In genomic region chr1:59046134-59046533, GRCh38 we compare ENCODE assay signal across 13 cellular contexts.
DNase-seq lines count a peak whose midpoint lies in the region; ATAC-seq lines count a peak whose summit lies in the region.
"Had no signal": no experiment of that assay in that cellular context is flagged by ENCODE, and none has a peak within 500 bp of the region (broad histone marks: within the 10 kb centered on the region; RNA-seq: fewer than 3 reads in every experiment).

No MANE protein-coding gene starts in this region.

- no peaks in the 10 kb centered on the region for H3K27me3 ChIP-seq in Karpas-422 (ENCODE audit: low read length)

- no peak overlapping the region for H3K4me2 ChIP-seq in Karpas-422 (ENCODE audit: low read depth, low read length, poor library complexity, severe bottlenecking)

- no peaks in the 10 kb centered on the region for H3K36me3 ChIP-seq in Karpas-422 (ENCODE audit: insufficient read depth, low read length)

- ATAC-seq in HG02973 (IDR thresholded peaks at IDR 0.05; ENCODE audit: unreplicated experiment): peak; percentile 9
- ATAC-seq in activated T-helper 17 cell treated with anti-CD3 and anti-CD28 coated beads, Interleukin-2, amount 50 U/mL, for 72 hours (replicated peaks): no peak

- no peaks in the 10 kb centered on the region for H3K79me2 ChIP-seq in Karpas-422 (ENCODE audit: low read length)

- no peak overlapping the region for H3K4me3 ChIP-seq in Karpas-422 (ENCODE audit: low read length)
- H3K4me3 ChIP-seq: mucosa of descending colon, skin epidermis had no signal

- H3K36me3 Mint-ChIP-seq in activated CD4-positive, alpha-beta T cell treated with anti-CD3 and anti-CD28 coated beads, Interleukin-2, amount 10 ng/mL, durations not matched to agents 7 days and 5 days (ENCODE audit: low read depth): peaks cover 14% of the 10 kb centered on the region
- no peaks in the 10 kb centered on the region for H3K36me3 Mint-ChIP-seq in activated T-helper 17 cell treated with anti-CD3 and anti-CD28 coated beads, Interleukin-2, amount 50 U/mL, for 72 hours (ENCODE audit: low read depth)

- no peaks in the 10 kb centered on the region for H3K27me3 Mint-ChIP-seq in activated CD4-positive, alpha-beta T cell treated with anti-CD3 and anti-CD28 coated beads, Interleukin-2, amount 10 ng/mL, durations not matched to agents 7 days and 5 days
- H3K27me3 Mint-ChIP-seq in activated T-helper 17 cell treated with anti-CD3 and anti-CD28 coated beads, Interleukin-2, amount 50 U/mL, for 72 hours: no peaks in the 10 kb centered on the region

- peaks cover 3% of the 10 kb centered on the region for H3K9me3 Mint-ChIP-seq in activated CD4-positive, alpha-beta T cell treated with anti-CD3 and anti-CD28 coated beads, Interleukin-2, amount 10 ng/mL, durations not matched to agents 7 days and 5 days
- no peaks in the 10 kb centered on the region for H3K9me3 Mint-ChIP-seq in activated T-helper 17 cell treated with anti-CD3 and anti-CD28 coated beads, Interleukin-2, amount 50 U/mL, for 72 hours
- H3K9me3 Mint-ChIP-seq: dendritic cell treated with granulocyte-macrophage colony-stimulating factor and Interleukin-4, amounts not matched to agents 40 ng/mL and 50 ng/mL, for 4 days had no signal

- no peak overlapping the region for H3K9ac ChIP-seq in Karpas-422 (ENCODE audit: low read length)

- no peak overlapping the region for H2AFZ ChIP-seq in Karpas-422 (ENCODE audit: low read length)

- no peak overlapping the region for H3K27ac ChIP-seq in Karpas-422 (ENCODE audit: low read length)

- H4K20me1 ChIP-seq in Karpas-422 (ENCODE audit: insufficient read depth, low read depth, low read length): no peaks in the 10 kb centered on the region

- H3K4me1 Mint-ChIP-seq in activated CD4-positive, alpha-beta T cell treated with anti-CD3 and anti-CD28 coated beads, Interleukin-2, amount 10 ng/mL, durations not matched to agents 7 days and 5 days: peaks cover 42% of the 10 kb centered on the region
- H3K4me1 Mint-ChIP-seq in activated T-helper 17 cell treated with anti-CD3 and anti-CD28 coated beads, Interleukin-2, amount 50 U/mL, for 72 hours: peaks cover 21% of the 10 kb centered on the region

- no peak overlapping the region for H3K4me3 Mint-ChIP-seq in activated CD4-positive, alpha-beta T cell treated with anti-CD3 and anti-CD28 coated beads, Interleukin-2, amount 10 ng/mL, durations not matched to agents 7 days and 5 days
- H3K4me3 Mint-ChIP-seq in activated T-helper 17 cell treated with anti-CD3 and anti-CD28 coated beads, Interleukin-2, amount 50 U/mL, for 72 hours: peak overlapping the region; percentile 28
- H3K4me3 Mint-ChIP-seq: dendritic cell treated with granulocyte-macrophage colony-stimulating factor and Interleukin-4, amounts not matched to agents 40 ng/mL and 50 ng/mL, for 4 days had no signal

- H3K27ac Mint-ChIP-seq in activated CD4-positive, alpha-beta T cell treated with anti-CD3 and anti-CD28 coated beads, Interleukin-2, amount 10 ng/mL, durations not matched to agents 7 days and 5 days: peak overlapping the region; percentile 71
- peak overlapping the region; percentile 45 for H3K27ac Mint-ChIP-seq in activated T-helper 17 cell treated with anti-CD3 and anti-CD28 coated beads, Interleukin-2, amount 50 U/mL, for 72 hours

- CTCF ChIA-PET in activated CD4-positive, alpha-beta T cell treated with anti-CD3 and anti-CD28 coated beads, Interleukin-2, amount 10 ng/mL, durations not matched to agents 7 days and 5 days (lab: Charles Lee): interaction anchor here (1.0 to 3.4 kb wide), 10 partner anchors 8 to 143 kb away, joined by 3 to 14 read pairs (median 4); no protein-coding TSS in a partner anchor

- no peaks in the 10 kb centered on the region for H3K9me2 ChIP-seq in Karpas-422 (replicated peaks; ENCODE audit: insufficient read depth, low read length)

- no peaks in the 10 kb centered on the region for H3K4me1 ChIP-seq in Karpas-422 (ENCODE audit: low read length)

- DNase-seq in activated CD4-positive, alpha-beta T cell treated with anti-CD3 and anti-CD28 coated beads, Interleukin-2, amount 10 ng/mL, durations not matched to agents 7 days and 5 days: no peak
- no peak for DNase-seq in activated CD4-positive, alpha-beta T cell treated with anti-CD3 and anti-CD28 coated beads for 4 hours
- peak; percentile 24 for DNase-seq in renal cortical epithelial cell (ENCODE audit: low read depth)
- no peak for DNase-seq in Karpas-422
- no peak for DNase-seq in GM19240 (ENCODE audit: insufficient read length, low spot score)
- DNase-seq in NCI-H1048 (lab: John Stamatoyannopoulos, UW): no peak
- DNase-seq: NCI-H1092 treated with DMSO at 0.1 percent for 48 hours, NCI-H748 treated with DMSO at 0.1 percent for 48 hours had no signal

- no peaks in the 10 kb centered on the region for H3K9me3 ChIP-seq in Karpas-422 (ENCODE audit: low read length)
- H3K9me3 ChIP-seq: mucosa of descending colon had no signal

- POLR2A ChIA-PET in activated CD4-positive, alpha-beta T cell treated with anti-CD3 and anti-CD28 coated beads, Interleukin-2, amount 10 ng/mL, durations not matched to agents 7 days and 5 days (lab: Charles Lee): no interaction called here
